ENCODE assay signal across 16 cellular contexts in the genomic region with DNA sequence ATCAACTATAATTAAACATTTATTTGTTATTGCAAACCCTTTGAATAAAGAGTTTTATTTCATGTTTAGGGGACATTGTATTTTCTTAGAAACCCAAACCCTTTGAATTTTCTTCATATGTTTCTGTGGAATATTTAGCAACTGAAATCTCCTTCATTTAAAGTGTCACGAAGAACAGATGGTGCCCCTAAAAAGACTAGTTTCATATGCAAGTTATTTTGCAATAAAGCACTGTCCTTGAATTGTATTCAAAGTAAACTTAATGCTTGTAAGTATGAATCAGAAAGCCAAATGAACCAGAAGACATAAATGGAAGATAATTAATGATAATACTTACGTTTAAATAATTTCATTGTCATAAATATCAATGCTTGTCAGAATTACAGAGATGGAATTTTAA.
DNase-seq lines count a peak whose midpoint lies in the region; ATAC-seq and TF ChIP-seq lines count a peak whose summit lies in the region.
"Had no signal": no experiment of that assay in that cellular context is flagged by ENCODE, and none has a peak within 500 bp of the region (broad histone marks: within the 10 kb centered on the region; RNA-seq: fewer than 3 reads in every experiment).

No MANE protein-coding gene starts in this region.

- DNase-seq in GM03348 (ENCODE audit: low spot score), result peak; percentile 2
- peak; percentile 51 for DNase-seq in adipocyte (ENCODE audit: low read depth)
- peak; percentile 23 for DNase-seq in fibroblast of peridontal ligament (ENCODE audit: extremely low read depth)
- peak; percentile 57 for DNase-seq in superior temporal gyrus (ENCODE audit: extremely low spot score)
- DNase-seq in lower lobe of right lung, result no peak
- DNase-seq in dedifferentiated amniotic fluid mesenchymal stem cell (ENCODE audit: extremely low spot score), result no peak
- DNase-seq: BE2C; C1 segment of cervical spinal cord; Caco-2; CD4-positive, alpha-beta T cell; GOT3; H7; HFFc6 had no signal

- no peak overlapping the region for H3K27ac ChIP-seq in lower lobe of right lung
- H3K27ac ChIP-seq: HL-60 had no signal

- H3K9ac ChIP-seq in adipocyte (ENCODE audit: low read length), result no peak overlapping the region

- no peaks in the 10 kb centered on the region for H3K9me3 ChIP-seq in adipocyte (ENCODE audit: control insufficient read depth, low read length)
- H3K9me3 ChIP-seq in lower lobe of right lung, result no peaks in the 10 kb centered on the region
- H3K9me3 ChIP-seq: BE2C, Caco-2 had no signal

- H3K4me3 ChIP-seq in adipocyte (ENCODE audit: low read length) (no peak overlapping the region), lower lobe of right lung (no peak overlapping the region)

- H3K27me3 ChIP-seq in adipocyte (replicated peaks; ENCODE audit: control insufficient read depth, insufficient read depth, low read length) (no peaks in the 10 kb centered on the region), lower lobe of right lung (ENCODE audit: low read depth) (no peaks in the 10 kb centered on the region)
- H3K27me3 ChIP-seq: BE2C had no signal

- H3K36me3 ChIP-seq in adipocyte (ENCODE audit: control insufficient read depth, insufficient read depth, low read length, severe bottlenecking) (no peaks in the 10 kb centered on the region), lower lobe of right lung (no peaks in the 10 kb centered on the region)
- H3K36me3 ChIP-seq: BE2C had no signal

- H3K4me1 ChIP-seq in adipocyte (ENCODE audit: control insufficient read depth, insufficient read depth, low read length), result peaks cover 8% of the 10 kb centered on the region
- H3K4me1 ChIP-seq in lower lobe of right lung, result no peaks in the 10 kb centered on the region
- H3K4me1 ChIP-seq: BE2C, Caco-2 had no signal

- intact Hi-C loops in lower lobe of right lung (cut with DNase I), result no loop called here

- no peak for TF ChIP-seq CTCF in lower lobe of right lung (IDR thresholded peaks at IDR 0.05)

- no peak for ATAC-seq in HG02981 (IDR thresholded peaks at IDR 0.05; ENCODE audit: unreplicated experiment)
- ATAC-seq in lower lobe of right lung, result no peak
- ATAC-seq: HCT116 had no signal

Comparison
In these comparisons a context has a peak if more than half of its experiments do, and no peak if none do; other contexts are left out.
1. DNase-seq: peak in GM03348 (single experiment), adipocyte (single experiment), fibroblast of peridontal ligament (single experiment) and superior temporal gyrus (single experiment); none in lower lobe of right lung (single experiment) and dedifferentiated amniotic fluid mesenchymal stem cell (single experiment).